Comparison of ENCODE assay signal across 21 cellular contexts in the genomic region with DNA sequence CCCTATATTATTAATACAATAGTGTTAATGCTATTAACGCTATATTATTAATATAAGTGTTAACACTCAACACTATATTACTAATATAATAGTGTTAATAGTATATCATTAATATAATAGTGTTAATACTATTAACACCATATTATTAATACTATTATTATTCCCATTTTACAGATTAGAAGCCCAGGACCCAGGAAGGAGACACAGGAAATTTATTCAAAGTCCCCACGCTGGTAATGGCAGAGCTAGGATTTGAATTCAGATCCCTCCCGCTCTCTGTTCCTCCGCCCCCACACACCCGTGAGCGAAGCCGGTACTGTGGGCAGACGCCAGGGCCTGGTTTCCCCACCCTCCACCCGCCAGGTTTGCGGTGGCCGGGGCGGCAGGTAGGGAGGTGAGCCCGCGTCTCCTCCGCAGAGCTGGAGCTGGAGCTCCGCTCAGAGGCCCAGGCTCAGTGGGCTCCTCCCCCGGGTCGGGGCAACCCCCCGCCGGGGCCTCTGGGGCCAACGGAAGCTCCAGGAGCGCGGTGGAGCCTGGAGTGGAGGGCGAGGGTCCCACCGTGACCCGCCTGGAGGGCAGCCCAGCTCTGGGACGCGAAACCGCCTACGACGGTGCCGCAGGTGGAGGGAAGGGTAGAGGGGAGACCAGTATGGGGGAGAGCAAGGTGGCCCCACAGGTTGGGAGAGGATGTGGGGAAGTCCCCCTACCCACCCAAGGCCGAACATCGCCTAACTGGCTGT. TPM values are rescaled to one million over a fixed set of nuclear protein-coding genes. Genes with fewer than 3 reads are reported as not detected.
DNase-seq lines count a peak whose midpoint lies in the region; ATAC-seq and TF ChIP-seq lines count a peak whose summit lies in the region.
"Had no signal": no experiment of that assay in that cellular context is flagged by ENCODE, and none has a peak within 500 bp of the region (broad histone marks: within the 10 kb centered on the region; RNA-seq: fewer than 3 reads in every experiment).

TSS of gene TMEM225B (plus strand) at position 506 of the 740 bp plus-strand sequence. CDS start 6,122 bp downstream, outside the sequence.

- H3K18ac ChIP-seq in mesenchymal stem cell (ENCODE audit: low read depth in 1 of 2, low read length in 2 of 2), result no peak within 1 kb of the TSS

- H2BK12ac ChIP-seq in mesenchymal stem cell (ENCODE audit: low read length in 2 of 2), result no peak within 1 kb of the TSS

- peak within 1 kb of the TSS in 1 of 2 experiments; percentile 9 for H3K23ac ChIP-seq in mesenchymal stem cell (ENCODE audit: low read length in 2 of 2)

- H2BK15ac ChIP-seq in mesenchymal stem cell (ENCODE audit: low read depth, poor library complexity, severe bottlenecking), result no peak within 1 kb of the TSS

- H3K4me1 Mint-ChIP-seq in activated CD8-positive, alpha-beta T cell treated with anti-CD3 and anti-CD28 coated beads for 36 hours (ENCODE audit: low read depth), result no peaks in the 10 kb centered on the region
- H3K4me1 Mint-ChIP-seq: memory B cell, nephron had no signal

- H3K79me1 ChIP-seq in mesenchymal stem cell (replicated peaks; ENCODE audit: low read length, poor library complexity, severe bottlenecking), result no peaks in the 10 kb centered on the region

- no peak within 1 kb of the TSS for H2AK5ac ChIP-seq in mesenchymal stem cell (ENCODE audit: low read length, severe bottlenecking)

- ATAC-seq in activated CD8-positive, alpha-beta T cell treated with anti-CD3 and anti-CD28 coated beads for 36 hours, result peak; percentile 25
- ATAC-seq in HG02798 (IDR thresholded peaks at IDR 0.05; ENCODE audit: poor library complexity, unreplicated experiment) (no peak), HG03135 (IDR thresholded peaks at IDR 0.05; ENCODE audit: unreplicated experiment) (no peak)
- ATAC-seq: A549, GM12878 had no signal

- H3K36me3 ChIP-seq in mesenchymal stem cell (ENCODE audit: control insufficient read depth in 1 of 2, insufficient read depth in 2 of 2, low read depth in 1 of 2, low read length in 2 of 2), result peaks cover 0 to 5% of the 10 kb centered on the region in 2 experiments
- H3K36me3 ChIP-seq: BLaER1 had no signal

- no peak within 1 kb of the TSS for H3K9ac ChIP-seq in mesenchymal stem cell (ENCODE audit: low read length)
- H3K9ac ChIP-seq: BLaER1 had no signal

- H4K91ac ChIP-seq in mesenchymal stem cell (ENCODE audit: low read length), result peak within 1 kb of the TSS; percentile 61

- no peak within 1 kb of the TSS for H2BK120ac ChIP-seq in mesenchymal stem cell (ENCODE audit: low read depth, low read length)

- CTCF ChIA-PET in activated CD8-positive, alpha-beta T cell treated with anti-CD3 and anti-CD28 coated beads for 36 hours (lab: Charles Lee), result interaction anchor here (1.1 kb wide), 1 partner anchor 18 kb away, joined by 3 read pairs; no protein-coding TSS in a partner anchor

- no peak for TF ChIP-seq CTCF in activated CD8-positive, alpha-beta T cell treated with anti-CD3 and anti-CD28 coated beads for 36 hours (IDR thresholded peaks at IDR 0.05)

- no peak within 1 kb of the TSS for H4K8ac ChIP-seq in mesenchymal stem cell (ENCODE audit: low read length)

- no peak within 1 kb of the TSS for H3K27ac ChIP-seq in mesenchymal stem cell (ENCODE audit: low read length, poor library complexity, severe bottlenecking)
- H3K27ac ChIP-seq: A549, BLaER1, RWPE1 had no signal

- no peaks in the 10 kb centered on the region for H3K36me3 Mint-ChIP-seq in activated CD8-positive, alpha-beta T cell treated with anti-CD3 and anti-CD28 coated beads for 36 hours (ENCODE audit: low read depth)
- H3K36me3 Mint-ChIP-seq: type B pancreatic cell had no signal

- intact Hi-C loops in activated CD8-positive, alpha-beta T cell treated with anti-CD3 and anti-CD28 coated beads for 36 hours (cut with micrococcal nuclease), result no loop called here

- H3K27me3 ChIP-seq in mesenchymal stem cell (ENCODE audit: control insufficient read depth in 1 of 2, insufficient read depth in 1 of 2, low read length in 2 of 2), result no peaks in the 10 kb centered on the region
- H3K27me3 ChIP-seq: BLaER1 had no signal

- WGBS in mesenchymal stem cell, result 88% methylated on average over 24 of the region's 34 CpGs

- POLR2A ChIA-PET in activated CD8-positive, alpha-beta T cell treated with anti-CD3 and anti-CD28 coated beads for 36 hours (lab: Charles Lee), result interaction anchor here (0.7 to 1.2 kb wide), 2 partner anchors 18 to 40 kb away, joined by 3 to 4 read pairs; partner anchors contain the start of gene ZNF655

- no peak within 1 kb of the TSS for H3K4ac ChIP-seq in mesenchymal stem cell (ENCODE audit: low read depth in 1 of 2, low read length in 2 of 2)

- H2BK5ac ChIP-seq in mesenchymal stem cell (ENCODE audit: low read depth, low read length, poor library complexity, severe bottlenecking), result no peak within 1 kb of the TSS

- H3K27ac Mint-ChIP-seq in activated CD8-positive, alpha-beta T cell treated with anti-CD3 and anti-CD28 coated beads for 36 hours, result no peak within 1 kb of the TSS
- H3K27ac Mint-ChIP-seq: memory B cell, nephron, type B pancreatic cell had no signal

- DNase-seq in activated CD4-positive, alpha-beta T cell treated with anti-CD3 and anti-CD28 coated beads for 48 hours, result peak; percentile 36
- DNase-seq in activated CD4-positive, alpha-beta T cell treated with anti-CD3 and anti-CD28 coated beads, Interleukin-2, amount 50 U/mL, for 4 hours, result no peak
- DNase-seq in ELF-1 (ENCODE audit: low read depth, low spot score) (peak; percentile 20), mesenchymal stem cell (no peak), OCI-M2 (lab: John Stamatoyannopoulos, UW; ENCODE audit: unreplicated experiment) (no peak)
- DNase-seq in activated CD8-positive, alpha-beta T cell treated with anti-CD3 and anti-CD28 coated beads for 36 hours, result peak; percentile 49
- DNase-seq: caudate nucleus; GDM1; kidney glomerular epithelial cell; NCI-H446 treated with DMSO at 0.1 percent for 48 hours; stimulated activated naive CD4-positive, alpha-beta T cell treated with Interleukin-2 at 50 U/mL for 16 hours had no signal

- no peaks in the 10 kb centered on the region for H3K27me3 Mint-ChIP-seq in activated CD8-positive, alpha-beta T cell treated with anti-CD3 and anti-CD28 coated beads for 36 hours
- H3K27me3 Mint-ChIP-seq: memory B cell had no signal

- H3K4me2 ChIP-seq in mesenchymal stem cell (ENCODE audit: low read length, poor library complexity, severe bottlenecking), result no peak within 1 kb of the TSS
- H3K4me2 ChIP-seq: A549, BLaER1 had no signal

- H3K4me3 ChIP-seq in mesenchymal stem cell (ENCODE audit: insufficient read depth in 1 of 2, low read depth in 1 of 2, low read length in 2 of 2), result no peak within 1 kb of the TSS
- H3K4me3 ChIP-seq: A549, BLaER1, GM12878 had no signal

- no peak within 1 kb of the TSS for H3K4me3 Mint-ChIP-seq in activated CD8-positive, alpha-beta T cell treated with anti-CD3 and anti-CD28 coated beads for 36 hours
- H3K4me3 Mint-ChIP-seq: memory B cell, nephron, type B pancreatic cell had no signal

- H2AFZ ChIP-seq in mesenchymal stem cell (ENCODE audit: low read depth, low read length), result no peak within 1 kb of the TSS

- no peaks in the 10 kb centered on the region for H3K9me3 Mint-ChIP-seq in activated CD8-positive, alpha-beta T cell treated with anti-CD3 and anti-CD28 coated beads for 36 hours
- H3K9me3 Mint-ChIP-seq: memory B cell, nephron, type B pancreatic cell had no signal

- H3K9me3 ChIP-seq in mesenchymal stem cell (ENCODE audit: control insufficient read depth, low read length), result no peaks in the 10 kb centered on the region
- H3K9me3 ChIP-seq: A549, BLaER1 had no signal

- H3K4me1 ChIP-seq in mesenchymal stem cell (ENCODE audit: control insufficient read depth, insufficient read depth, low read depth, low read length), result no peaks in the 10 kb centered on the region
- H3K4me1 ChIP-seq: A549, BLaER1 had no signal

- H3K14ac ChIP-seq in mesenchymal stem cell (ENCODE audit: low read length in 2 of 2), result no peak within 1 kb of the TSS

RNA-seq across cellular contexts. Expression of gene TMEM225B, which starts in this region (rescaled TPM):
- 1 to 10 TPM in 1 of 2 experiments, under 1 TPM in 1; 0.92 to 2.2 TPM for total RNA-seq in activated CD8-positive, alpha-beta T cell treated with anti-CD3 and anti-CD28 coated beads for 36 hours
- polyA plus RNA-seq in mesenchymal stem cell (2013, experiment 1 of 2), result 0.21 TPM
- 0.16 TPM for polyA plus RNA-seq in mesenchymal stem cell (2013, experiment 2 of 2)
- total RNA-seq: frontal cortex had no signal

Comparison
In these comparisons a context has a peak if more than half of its experiments do, and no peak if none do; other contexts are left out.
1. DNase-seq: peak in activated CD4-positive, alpha-beta T cell treated with anti-CD3 and anti-CD28 coated beads for 48 hours (single experiment), ELF-1 (single experiment) and activated CD8-positive, alpha-beta T cell treated with anti-CD3 and anti-CD28 coated beads for 36 hours (single experiment); none in activated CD4-positive, alpha-beta T cell treated with anti-CD3 and anti-CD28 coated beads, Interleukin-2, amount 50 U/mL, for 4 hours (0 of 2), mesenchymal stem cell (single experiment) and OCI-M2 (single experiment).